ENCODE assay signal across 26 cellular contexts in the genomic region with DNA sequence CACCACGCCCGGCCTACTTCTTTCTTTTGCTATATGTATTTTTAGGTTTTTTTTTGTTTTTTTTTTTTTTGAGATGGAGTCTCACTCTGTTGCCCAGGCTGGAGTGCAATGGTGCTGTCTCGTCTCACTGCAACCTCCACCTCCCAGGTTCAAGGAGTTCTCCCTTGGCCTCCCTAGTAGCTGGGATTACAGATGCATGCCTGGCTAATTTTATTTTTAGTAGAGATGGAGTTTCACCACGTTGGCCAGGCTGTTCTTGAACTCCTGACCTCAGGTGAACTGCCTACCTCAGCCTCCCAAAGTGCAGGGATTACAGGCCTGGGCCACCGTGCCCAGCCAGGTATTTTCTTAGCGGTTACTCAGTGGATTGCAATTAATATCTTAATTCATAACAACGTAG.
"Had no signal": no experiment of that assay in that cellular context is flagged by ENCODE, and none has a peak within 500 bp of the region (broad histone marks: within the 10 kb centered on the region; RNA-seq: fewer than 3 reads in every experiment).

No MANE protein-coding gene starts in this region.

- ATAC-seq: naive thymus-derived CD8-positive, alpha-beta T cell; natural killer cell treated with Interleukin-12 subunit alpha and Interleukin-12 subunit beta and Interleukin-15 and Interleukin-18, amount 100 ng/mL, for 72 hours; pancreas; right cardiac atrium; right lobe of liver; stimulated activated effector memory CD8-positive, alpha-beta T cell treated with anti-CD3 and anti-CD28 coated beads, Interleukin-12 subunit alpha, Interleukin-12 subunit beta, amount 100 ng/mL, for 72 hours; stimulated activated naive B cell treated with anti-CD40 and anti-IgM and Interleukin-4, amounts not matched to agents 10 μg/mL and 1 μg/mL and 100 μg/mL, for 72 hours had no signal

- H3K4me1 ChIP-seq: pancreas, prostate gland, sigmoid colon, stomach, thyroid gland, tibial nerve, vagina had no signal

- H3K4me1 Mint-ChIP-seq: naive thymus-derived CD8-positive, alpha-beta T cell; nephron progenitor cell; neural crest cell; stimulated activated effector memory CD8-positive, alpha-beta T cell treated with anti-CD3 and anti-CD28 coated beads, Interleukin-12 subunit alpha, Interleukin-12 subunit beta, amount 100 ng/mL, for 72 hours had no signal

- H3K4me3 Mint-ChIP-seq: naive thymus-derived CD8-positive, alpha-beta T cell; natural killer cell treated with Interleukin-12 subunit alpha and Interleukin-12 subunit beta and Interleukin-15 and Interleukin-18, amount 100 ng/mL, for 72 hours; nephron progenitor cell; neural crest cell; stimulated activated effector memory CD8-positive, alpha-beta T cell treated with anti-CD3 and anti-CD28 coated beads, Interleukin-12 subunit alpha, Interleukin-12 subunit beta, amount 100 ng/mL, for 72 hours; stimulated activated naive B cell treated with anti-CD40 and anti-IgM and Interleukin-4, amounts not matched to agents 10 μg/mL and 1 μg/mL and 100 μg/mL, for 72 hours; stimulated activated naive CD8-positive, alpha-beta T cell treated with anti-CD3 and anti-CD28 coated beads, Interleukin-15, Interleukin-2, amounts not matched to agents 100 ng/mL and 50 ng/mL, for 24 hours had no signal

- H3K27ac ChIP-seq: neutrophil, pancreas, prostate gland, right lobe of liver, sigmoid colon, stomach, thoracic aorta, thyroid gland, tibial nerve, upper lobe of left lung, vagina had no signal

- H3K9me3 Mint-ChIP-seq: naive thymus-derived CD8-positive, alpha-beta T cell; natural killer cell treated with Interleukin-12 subunit alpha and Interleukin-12 subunit beta and Interleukin-15 and Interleukin-18, amount 100 ng/mL, for 72 hours; nephron progenitor cell; neural crest cell; stimulated activated effector memory CD8-positive, alpha-beta T cell treated with anti-CD3 and anti-CD28 coated beads, Interleukin-12 subunit alpha, Interleukin-12 subunit beta, amount 100 ng/mL, for 72 hours; stimulated activated naive B cell treated with anti-CD40 and anti-IgM and Interleukin-4, amounts not matched to agents 10 μg/mL and 1 μg/mL and 100 μg/mL, for 72 hours; stimulated activated naive CD8-positive, alpha-beta T cell treated with anti-CD3 and anti-CD28 coated beads, Interleukin-15, Interleukin-2, amounts not matched to agents 100 ng/mL and 50 ng/mL, for 24 hours had no signal

- H3K27ac Mint-ChIP-seq: naive thymus-derived CD8-positive, alpha-beta T cell; natural killer cell treated with Interleukin-12 subunit alpha and Interleukin-12 subunit beta and Interleukin-15 and Interleukin-18, amount 100 ng/mL, for 72 hours; nephron progenitor cell; stimulated activated effector memory CD8-positive, alpha-beta T cell treated with anti-CD3 and anti-CD28 coated beads, Interleukin-12 subunit alpha, Interleukin-12 subunit beta, amount 100 ng/mL, for 72 hours; stimulated activated naive B cell treated with anti-CD40 and anti-IgM and Interleukin-4, amounts not matched to agents 10 μg/mL and 1 μg/mL and 100 μg/mL, for 72 hours; stimulated activated naive CD8-positive, alpha-beta T cell treated with anti-CD3 and anti-CD28 coated beads, Interleukin-15, Interleukin-2, amounts not matched to agents 100 ng/mL and 50 ng/mL, for 24 hours had no signal

- H3K4me3 ChIP-seq: pancreas, prostate gland, right lobe of liver, sigmoid colon, stomach, thoracic aorta, thyroid gland, tibial nerve, upper lobe of left lung, vagina had no signal

- H3K27me3 ChIP-seq: neutrophil, pancreas, right lobe of liver, sigmoid colon, stomach, thyroid gland, tibial nerve, upper lobe of left lung, vagina had no signal

- H3K36me3 ChIP-seq: prostate gland had no signal

- H3K9me3 ChIP-seq: neutrophil, pancreas, prostate gland, right lobe of liver, sigmoid colon, stomach, thoracic aorta, thyroid gland, tibial nerve, upper lobe of left lung, vagina had no signal

- DNase-seq: naive thymus-derived CD8-positive, alpha-beta T cell; nephron progenitor cell; nucleus accumbens; pancreas; right cardiac atrium; right lobe of liver; sigmoid colon; small intestine; stimulated activated CD4-positive, alpha-beta T cell treated with anti-CD3 and anti-CD28 coated beads, Interleukin-15, amount 100 ng/mL, for 24 hours; stimulated activated CD4-positive, alpha-beta T cell treated with anti-CD3 and anti-CD28 coated beads, Interleukin-2, amount 100 ng/mL, for 24 hours; stimulated activated CD4-positive, alpha-beta T cell treated with anti-CD3 and anti-CD28 coated beads, Interleukin-2, amount 100 ng/mL, for 48 hours; stimulated activated CD4-positive, alpha-beta T cell treated with anti-CD3 and anti-CD28 coated beads, Interleukin-4, amount 100 ng/mL, for 24 hours; stimulated activated naive B cell treated with anti-CD40 and anti-IgM and Interleukin-4, amounts not matched to agents 10 μg/mL and 1 μg/mL and 100 μg/mL, for 72 hours; stimulated activated naive CD4-positive, alpha-beta T cell treated with Interleukin-2 at 50 U/mL for 16 hours; stomach; thyroid gland; upper lobe of left lung had no signal

- H3K27me3 Mint-ChIP-seq: naive thymus-derived CD8-positive, alpha-beta T cell; natural killer cell treated with Interleukin-12 subunit alpha and Interleukin-12 subunit beta and Interleukin-15 and Interleukin-18, amount 100 ng/mL, for 72 hours; stimulated activated naive B cell treated with anti-CD40 and anti-IgM and Interleukin-4, amounts not matched to agents 10 μg/mL and 1 μg/mL and 100 μg/mL, for 72 hours; stimulated activated naive CD8-positive, alpha-beta T cell treated with anti-CD3 and anti-CD28 coated beads, Interleukin-15, Interleukin-2, amounts not matched to agents 100 ng/mL and 50 ng/mL, for 24 hours had no signal
